ENCODE assay signal across 8 cellular contexts in genomic region chr2:16664809-16665745, GRCh38. TPM values are rescaled to one million over a fixed set of nuclear protein-coding genes. Genes with fewer than 3 reads are reported as not detected.
A peak's percentile ranks its signal among the peaks of the same experiment; 100 is the strongest.
DNase-seq lines count a peak whose midpoint lies in the region; ATAC-seq and TF ChIP-seq lines count a peak whose summit lies in the region.

No MANE protein-coding gene starts in this region.

- intact Hi-C loops in right lobe of liver (cut with DNase I), result no loop called here
- intact Hi-C loops in thyroid gland (cut with DNase I), result no loop called here

- H3K4me1 ChIP-seq in DND-41 (ENCODE audit: insufficient read depth, low read length) (0 out of 2 replicates have a peak, but pooled peaks cover 4% of the 10 kb centered on the region), right lobe of liver (no peaks in the 10 kb centered on the region), thyroid gland (peaks cover 46 to 50% of the 10 kb centered on the region in 2 donors)

- no peaks in the 10 kb centered on the region for H3K79me2 ChIP-seq in DND-41 (ENCODE audit: insufficient read depth, low read length)

- in situ Hi-C loops in astrocyte of the cerebellum (cut with HindIII; ENCODE audit: low sequenced_read_pairs), result loop anchor here (5.0 kb wide), 1 partner anchor 77 kb away; no protein-coding TSS in a partner anchor

- no peak overlapping the region for H3K9ac ChIP-seq in DND-41 (ENCODE audit: low read depth, low read length)

- H3K4me2 ChIP-seq in DND-41 (ENCODE audit: insufficient read depth, low read length), result peak overlapping the region; percentile 57

- H4K20me1 ChIP-seq in DND-41 (ENCODE audit: insufficient read depth, low read length), result no peaks in the 10 kb centered on the region

- 49% methylated on average over 4 of the region's 33 CpGs for WGBS in right lobe of liver (ENCODE audit: insufficient coverage, low coverage, low lambda C conversion rate, missing lambda C conversion rate)
- 2 to 3% methylated on average over 19 of the region's 33 CpGs for WGBS in thyroid gland, 2 donors

- no peak for TF ChIP-seq CTCF in DND-41 (IDR thresholded peaks at IDR 0.05; ENCODE audit: borderline replicate concordance, extremely low read depth, low read length, poor library complexity, severe bottlenecking)
- TF ChIP-seq CTCF in astrocyte of the cerebellum (IDR thresholded peaks at IDR 0.05; ENCODE audit: low read depth, low read length, missing control alignments), result no peak
- no peak for TF ChIP-seq CTCF in right lobe of liver (IDR thresholded peaks at IDR 0.05)
- no peak for TF ChIP-seq CTCF in thyroid gland (IDR thresholded peaks at IDR 0.05)
- no peak for TF ChIP-seq CTCF in omental fat pad (IDR thresholded peaks at IDR 0.05)

- H3K27ac ChIP-seq in DND-41 (ENCODE audit: low read length), result no peak overlapping the region
- peak overlapping the region; percentile 47 to 73 (median 65) for H3K27ac ChIP-seq in right lobe of liver
- peak overlapping the region; percentile 92 to 98 (median 98) for H3K27ac ChIP-seq in thyroid gland

- H3K9me3 ChIP-seq in DND-41 (ENCODE audit: insufficient read depth, low read length, severe bottlenecking), result no peaks in the 10 kb centered on the region
- H3K9me3 ChIP-seq in right lobe of liver, result no peaks in the 10 kb centered on the region
- no peaks in the 10 kb centered on the region for H3K9me3 ChIP-seq in thyroid gland

- H2AFZ ChIP-seq in DND-41 (ENCODE audit: low read depth, low read length), result no peak overlapping the region

- no peak overlapping the region; a peak in 1 of 4 replicates for H3K4me3 ChIP-seq in DND-41 (ENCODE audit: low read depth in 1 of 2, low read length in 2 of 2)
- H3K4me3 ChIP-seq in astrocyte of the cerebellum (ENCODE audit: low read depth, low read length), result peak overlapping the region; percentile 78
- peak overlapping the region; percentile 42 to 54 (median 47) for H3K4me3 ChIP-seq in right lobe of liver
- peak overlapping the region; percentile 43 to 79 (median 57) for H3K4me3 ChIP-seq in thyroid gland (replicated peaks in 1 of 3)

- DNase-seq in DND-41 (no peak), astrocyte of the cerebellum (ENCODE audit: low read depth) (no peak), right lobe of liver (no peak), thyroid gland (peak; percentile 48 to 51), KG1 (lab: John Stamatoyannopoulos, UW) (no peak), omental fat pad (ENCODE audit: low spot score) (no peak), dedifferentiated amniotic fluid mesenchymal stem cell (ENCODE audit: extremely low spot score) (no peak)

- H3K27me3 ChIP-seq in DND-41 (ENCODE audit: insufficient read depth, low read length, poor library complexity) (peaks cover 24% of the 10 kb centered on the region), right lobe of liver (no peaks in the 10 kb centered on the region), thyroid gland (no peaks in the 10 kb centered on the region)

- TF ChIP-seq POLR2A in right lobe of liver (IDR thresholded peaks at IDR 0.05) (no peak), thyroid gland (IDR thresholded peaks at IDR 0.05) (no peak)

- no peaks in the 10 kb centered on the region for H3K36me3 ChIP-seq in DND-41 (ENCODE audit: insufficient read depth, low read length)
- H3K36me3 ChIP-seq in right lobe of liver, result no peaks in the 10 kb centered on the region
- no peaks in the 10 kb centered on the region for H3K36me3 ChIP-seq in thyroid gland

- ATAC-seq in DND-41 (ENCODE audit: insufficient read depth, low read depth) (0 out of 3 replicates have a peak, but pooled peaks have one; percentile 8), HG02884 (IDR thresholded peaks at IDR 0.05; ENCODE audit: unreplicated experiment) (peak; percentile 16), right lobe of liver (peak in 3 of 4 donors; percentile 2 to 24 (median 3)), omental fat pad (ENCODE audit: low FRiP score) (no peak)

RNA-seq across cellular contexts. Expression of gene CYRIA, which starts 0.6 kb away (rescaled TPM):
- 1 to 10 TPM; 1.6 to 6.3 (median 3.1) TPM for total RNA-seq in right lobe of liver
- total RNA-seq in thyroid gland, result 10 to 100 TPM; 33.6 to 79.0 (median 50.0) TPM
- total RNA-seq in omental fat pad, result 10 to 100 TPM; 11.0 to 25.7 (median 15.1) TPM

Comparison
In these comparisons a context has a peak if more than half of its experiments do, and no peak if none do; other contexts are left out.
1. DNase-seq: peak in thyroid gland (2 of 2); none in DND-41 (single experiment), astrocyte of the cerebellum (single experiment), right lobe of liver (0 of 3), KG1 (single experiment), omental fat pad (single experiment) and dedifferentiated amniotic fluid mesenchymal stem cell (single experiment).
2. H3K4me3 ChIP-seq: peak in astrocyte of the cerebellum (single experiment), right lobe of liver (3 of 3) and thyroid gland (3 of 3); none in DND-41 (0 of 2).